Comparison of ENCODE assay signal across 1 cellular context in the genomic region with DNA sequence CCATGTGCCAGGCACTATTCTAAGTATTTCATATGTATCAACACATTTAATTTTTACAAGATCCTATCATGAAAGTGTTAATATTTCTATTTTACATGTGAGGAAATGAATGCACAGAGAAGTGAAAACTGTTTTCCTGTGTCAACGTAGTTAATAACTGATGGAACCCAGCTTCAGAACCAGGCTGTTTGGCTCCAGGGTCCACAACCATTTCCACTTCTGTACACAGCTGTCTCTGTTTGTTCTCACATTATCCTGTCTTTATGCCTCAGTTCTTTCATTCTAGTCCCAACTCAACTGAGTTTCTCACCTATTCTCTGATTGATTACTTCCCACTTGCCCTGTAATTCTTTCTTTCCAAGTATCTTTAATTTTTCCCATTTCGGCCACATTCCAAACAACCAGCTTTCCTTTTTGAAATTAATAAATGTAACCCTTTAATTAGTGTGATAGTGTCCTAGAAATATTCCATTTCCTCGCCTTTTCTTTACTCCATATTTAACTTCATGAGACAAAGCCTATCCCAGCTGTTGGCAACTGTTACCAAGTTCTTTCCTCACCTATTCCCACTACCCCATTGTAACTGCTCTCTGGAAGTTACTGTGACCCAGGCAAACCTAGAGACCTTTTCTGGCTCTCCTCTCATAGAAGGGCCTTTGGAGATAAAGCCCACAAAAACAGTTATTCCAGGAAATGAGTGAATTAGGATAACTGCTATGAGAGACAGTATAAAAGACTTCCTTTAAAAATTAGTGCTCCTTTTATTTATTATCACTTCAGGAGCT.
TF ChIP-seq lines count a peak whose summit lies in the region.

No MANE protein-coding gene starts in this region.

TF ChIP-seq in HepG2, 621 proteins besides CTCF, POLR2A, EP300 and RAD21 (continued from another document):
- TF ChIP-seq, protein P1, sequence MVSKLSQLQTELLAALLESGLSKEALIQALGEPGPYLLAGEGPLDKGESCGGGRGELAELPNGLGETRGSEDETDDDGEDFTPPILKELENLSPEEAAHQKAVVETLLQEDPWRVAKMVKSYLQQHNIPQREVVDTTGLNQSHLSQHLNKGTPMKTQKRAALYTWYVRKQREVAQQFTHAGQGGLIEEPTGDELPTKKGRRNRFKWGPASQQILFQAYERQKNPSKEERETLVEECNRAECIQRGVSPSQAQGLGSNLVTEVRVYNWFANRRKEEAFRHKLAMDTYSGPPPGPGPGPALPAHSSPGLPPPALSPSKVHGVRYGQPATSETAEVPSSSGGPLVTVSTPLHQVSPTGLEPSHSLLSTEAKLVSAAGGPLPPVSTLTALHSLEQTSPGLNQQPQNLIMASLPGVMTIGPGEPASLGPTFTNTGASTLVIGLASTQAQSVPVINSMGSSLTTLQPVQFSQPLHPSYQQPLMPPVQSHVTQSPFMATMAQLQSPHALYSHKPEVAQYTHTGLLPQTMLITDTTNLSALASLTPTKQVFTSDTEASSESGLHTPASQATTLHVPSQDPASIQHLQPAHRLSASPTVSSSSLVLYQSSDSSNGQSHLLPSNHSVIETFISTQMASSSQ (IDR thresholded peaks at IDR 0.05; ENCODE audit: low read depth) = 0 out of 2 replicates have a peak, but pooled peaks have one; percentile 9
- TF ChIP-seq, protein P1 (CRISPR knock-in tag; IDR thresholded peaks at IDR 0.05; ENCODE audit: borderline replicate concordance) = no peak
- peak; percentile 59 for TF ChIP-seq HNF4G (IDR thresholded peaks at IDR 0.05; ENCODE audit: borderline replicate concordance, low read depth, low read length)
- TF ChIP-seq HNF4G (CRISPR knock-in tag; IDR thresholded peaks at IDR 0.05; ENCODE audit: borderline replicate concordance, low read depth) = no peak
- TF ChIP-seq ZNF441 (CRISPR knock-in tag; IDR thresholded peaks at IDR 0.05; ENCODE audit: borderline replicate concordance) = no peak
- TF ChIP-seq FIP1L1 (IDR thresholded peaks at IDR 0.05; ENCODE audit: borderline replicate concordance, insufficient read depth, low read depth, low read length) = no peak
- TF ChIP-seq, protein P2, sequence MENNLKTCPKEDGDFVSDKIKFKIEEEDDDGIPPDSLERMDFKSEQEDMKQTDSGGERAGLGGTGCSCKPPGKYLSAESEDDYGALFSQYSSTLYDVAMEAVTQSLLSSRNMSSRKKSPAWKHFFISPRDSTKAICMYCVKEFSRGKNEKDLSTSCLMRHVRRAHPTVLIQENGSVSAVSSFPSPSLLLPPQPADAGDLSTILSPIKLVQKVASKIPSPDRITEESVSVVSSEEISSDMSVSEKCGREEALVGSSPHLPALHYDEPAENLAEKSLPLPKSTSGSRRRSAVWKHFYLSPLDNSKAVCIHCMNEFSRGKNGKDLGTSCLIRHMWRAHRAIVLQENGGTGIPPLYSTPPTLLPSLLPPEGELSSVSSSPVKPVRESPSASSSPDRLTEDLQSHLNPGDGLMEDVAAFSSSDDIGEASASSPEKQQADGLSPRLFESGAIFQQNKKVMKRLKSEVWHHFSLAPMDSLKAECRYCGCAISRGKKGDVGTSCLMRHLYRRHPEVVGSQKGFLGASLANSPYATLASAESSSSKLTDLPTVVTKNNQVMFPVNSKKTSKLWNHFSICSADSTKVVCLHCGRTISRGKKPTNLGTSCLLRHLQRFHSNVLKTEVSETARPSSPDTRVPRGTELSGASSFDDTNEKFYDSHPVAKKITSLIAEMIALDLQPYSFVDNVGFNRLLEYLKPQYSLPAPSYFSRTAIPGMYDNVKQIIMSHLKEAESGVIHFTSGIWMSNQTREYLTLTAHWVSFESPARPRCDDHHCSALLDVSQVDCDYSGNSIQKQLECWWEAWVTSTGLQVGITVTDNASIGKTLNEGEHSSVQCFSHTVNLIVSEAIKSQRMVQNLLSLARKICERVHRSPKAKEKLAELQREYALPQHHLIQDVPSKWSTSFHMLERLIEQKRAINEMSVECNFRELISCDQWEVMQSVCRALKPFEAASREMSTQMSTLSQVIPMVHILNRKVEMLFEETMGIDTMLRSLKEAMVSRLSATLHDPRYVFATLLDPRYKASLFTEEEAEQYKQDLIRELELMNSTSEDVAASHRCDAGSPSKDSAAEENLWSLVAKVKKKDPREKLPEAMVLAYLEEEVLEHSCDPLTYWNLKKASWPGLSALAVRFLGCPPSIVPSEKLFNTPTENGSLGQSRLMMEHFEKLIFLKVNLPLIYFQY (CRISPR knock-in tag; IDR thresholded peaks at IDR 0.05; ENCODE audit: borderline replicate concordance) = no peak
